In the genomic region with DNA sequence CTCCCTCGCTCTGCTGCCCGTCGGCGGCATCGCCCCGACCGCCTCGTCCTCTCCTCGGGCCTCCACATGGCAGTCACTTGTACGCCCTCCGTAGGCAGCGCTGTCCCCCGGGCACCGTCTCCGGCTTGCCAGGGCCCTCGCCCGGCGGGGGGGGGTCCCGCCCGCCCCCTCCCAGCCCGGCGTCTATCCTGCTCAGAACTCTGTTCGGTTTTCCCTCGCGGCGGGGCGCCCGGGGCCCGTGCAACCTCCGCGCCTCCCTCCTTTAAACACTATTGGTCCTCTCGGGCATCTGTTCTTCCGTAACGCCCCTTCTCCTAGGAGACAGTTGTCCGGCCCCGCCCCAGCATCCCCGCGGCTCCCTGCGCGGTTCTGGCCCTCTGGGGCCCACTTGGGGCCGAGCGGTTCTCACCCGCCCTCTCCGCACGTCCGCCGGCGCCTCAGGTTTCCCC, we compare ENCODE assay signal across 8 cellular contexts. TPM values are rescaled to one million over a fixed set of nuclear protein-coding genes. Genes with fewer than 3 reads are reported as not detected.
DNase-seq lines count a peak whose midpoint lies in the region; ATAC-seq and TF ChIP-seq lines count a peak whose summit lies in the region.

No MANE protein-coding gene starts in this region.

- intact Hi-C loops in A673 (cut with micrococcal nuclease; ENCODE audit: unreplicated experiment) = no loop called here

- CTCF ChIA-PET in A673 (lab: Charles Lee) = no interaction called here

- DNase-seq in A673 (ENCODE audit: low spot score) (peak; percentile 88), NCI-H2171 treated with DMSO at 0.1 percent for 48 hours (lab: John Stamatoyannopoulos, UW) (peak; percentile 68), cerebellar cortex (ENCODE audit: low spot score) (peak; percentile 72), kidney glomerular epithelial cell (lab: John Stamatoyannopoulos, UW) (peak; percentile 31)
- peak; percentile 24 to 46 for DNase-seq in stimulated activated CD4-positive, alpha-beta T cell treated with anti-CD3 and anti-CD28 coated beads, Interleukin-1b, Interleukin-23, amount 100 ng/mL, for 1 hour (ENCODE audit: low read depth in 2 of 2)

- ATAC-seq in GM18861 (IDR thresholded peaks at IDR 0.05; ENCODE audit: unreplicated experiment) (peak; percentile 60), HG03097 (IDR thresholded peaks at IDR 0.05; ENCODE audit: low FRiP score, unreplicated experiment) (peak; percentile 40)
- ATAC-seq in activated CD4-positive, CD25-positive, alpha-beta regulatory T cell treated with anti-CD3 and anti-CD28 coated beads, Interleukin-2, amount 50 U/mL, for 24 hours = peak; percentile 60 to 69

- no peak for TF ChIP-seq CTCF in A673 (conservative IDR thresholded peaks at IDR 0.05; ENCODE audit: low read depth, low read length)

- H3K36me3 ChIP-seq in A673 (ENCODE audit: insufficient read depth, low read length, poor library complexity, severe bottlenecking) = peaks cover 21% of the 10 kb centered on the region

- H3K27ac ChIP-seq in A673 (ENCODE audit: low read depth, low read length, poor library complexity, severe bottlenecking) = peak overlapping the region; percentile 84

- peak overlapping the region; percentile 75 for H3K4me3 ChIP-seq in A673 (ENCODE audit: low read depth, low read length, poor library complexity, severe bottlenecking)

- H3K9me3 ChIP-seq in A673 (ENCODE audit: low read depth, low read length, poor library complexity, severe bottlenecking) = no peaks in the 10 kb centered on the region

- POLR2A ChIA-PET in A673 (lab: Charles Lee; ENCODE audit: low non-redundant PET) = no interaction called here

- no peaks in the 10 kb centered on the region for H3K27me3 ChIP-seq in A673 (replicated peaks; ENCODE audit: insufficient read depth, low read depth, low read length, poor library complexity)

- H3K4me1 ChIP-seq in A673 (ENCODE audit: insufficient read depth, low read length, poor library complexity, severe bottlenecking) = peaks cover 7% of the 10 kb centered on the region

- no TSS peak for BruUV-seq in A673 (replicated peaks; lab: Mats Ljungman, UMichigan)

RNA-seq across cellular contexts. Expression of a gene that starts 0.8 kb away (rescaled TPM):
- 80.6 and 83.1 TPM in 2 replicates for total RNA-seq in A673 (2021)

RNA-seq across cellular contexts. Expression of a gene that starts 36.0 kb away (rescaled TPM):
- 10.1 and 14.7 TPM in 2 replicates for total RNA-seq in A673 (2021)

RNA-seq across cellular contexts. Expression of a gene that starts 47.9 kb away (rescaled TPM):
- 52.1 and 52.3 TPM in 2 replicates for total RNA-seq in A673 (2021)

Comparison
In these comparisons a context has a peak if more than half of its experiments do, and no peak if none do; other contexts are left out.
1. Peak in every context shown above with its lines: DNase-seq, ATAC-seq, H3K4me3 ChIP-seq and H3K27ac ChIP-seq.
2. DNase-seq: peak in every context shown above with its lines; median percentile 88 in A673; 72 in cerebellar cortex; 68 in NCI-H2171 treated with DMSO at 0.1 percent for 48 hours; 35 in stimulated activated CD4-positive, alpha-beta T cell treated with anti-CD3 and anti-CD28 coated beads, Interleukin-1b, Interleukin-23, amount 100 ng/mL, for 1 hour; 31 in kidney glomerular epithelial cell.